Comparison of ENCODE assay signal across 1 cellular context in the genomic region with DNA sequence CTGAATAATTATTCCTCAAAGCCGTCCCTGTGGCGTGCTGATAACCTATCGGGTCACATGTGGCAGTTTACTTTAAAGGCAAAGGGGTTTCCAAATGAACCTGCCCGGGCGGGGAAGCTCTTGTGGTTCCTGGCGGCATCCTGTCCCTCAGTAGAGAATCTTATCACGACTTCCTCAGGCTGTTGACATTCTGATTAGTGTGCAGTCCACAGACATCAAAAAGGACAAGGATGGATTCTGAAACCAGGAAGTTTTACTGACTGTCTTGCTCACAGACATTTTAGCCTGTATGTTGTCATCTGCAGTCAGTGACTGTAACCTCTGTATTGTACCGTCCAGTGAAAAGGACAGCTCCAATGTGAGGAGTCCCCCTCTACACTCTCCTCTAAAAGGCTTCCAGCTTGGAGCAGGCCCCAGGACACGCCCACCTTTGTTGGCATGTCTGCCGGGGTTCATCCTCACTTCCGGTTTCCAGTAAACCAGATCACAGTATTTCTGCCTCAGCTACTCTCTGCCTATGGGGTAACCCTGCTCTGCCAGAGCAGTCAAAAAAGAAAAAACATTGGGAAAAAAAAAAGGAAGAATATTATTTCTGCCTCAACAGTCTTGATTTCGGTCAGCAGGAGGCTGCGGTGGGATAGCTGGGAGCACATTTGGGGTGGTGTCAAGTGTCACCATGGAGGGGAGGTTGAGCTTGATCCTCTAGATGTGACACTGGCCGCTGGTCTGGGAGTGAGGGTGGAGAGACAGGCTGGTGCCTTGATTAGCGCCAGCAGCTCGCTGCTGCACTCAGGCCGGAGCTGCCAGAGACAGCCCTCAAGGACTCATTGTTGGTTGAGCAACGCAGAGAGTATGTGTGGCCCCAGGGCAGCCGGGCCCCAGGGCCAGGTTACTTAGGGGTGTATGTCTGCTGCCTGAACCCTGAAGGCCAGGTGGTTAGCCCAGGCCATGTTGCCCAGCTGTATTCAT.
A peak's percentile ranks its signal among the peaks of the same experiment; 100 is the strongest.
TF ChIP-seq lines count a peak whose summit lies in the region.

No MANE protein-coding gene starts in this region.

TF ChIP-seq in HepG2, 621 proteins besides CTCF, POLR2A, EP300 and RAD21 (continued from another document and continues in another):
- TF ChIP-seq ZSCAN20 (CRISPR knock-in tag; IDR thresholded peaks at IDR 0.05; ENCODE audit: borderline replicate concordance), result no peak
- no peak for TF ChIP-seq ZNF460 (CRISPR knock-in tag; IDR thresholded peaks at IDR 0.05; ENCODE audit: borderline replicate concordance)
- TF ChIP-seq, protein P1, sequence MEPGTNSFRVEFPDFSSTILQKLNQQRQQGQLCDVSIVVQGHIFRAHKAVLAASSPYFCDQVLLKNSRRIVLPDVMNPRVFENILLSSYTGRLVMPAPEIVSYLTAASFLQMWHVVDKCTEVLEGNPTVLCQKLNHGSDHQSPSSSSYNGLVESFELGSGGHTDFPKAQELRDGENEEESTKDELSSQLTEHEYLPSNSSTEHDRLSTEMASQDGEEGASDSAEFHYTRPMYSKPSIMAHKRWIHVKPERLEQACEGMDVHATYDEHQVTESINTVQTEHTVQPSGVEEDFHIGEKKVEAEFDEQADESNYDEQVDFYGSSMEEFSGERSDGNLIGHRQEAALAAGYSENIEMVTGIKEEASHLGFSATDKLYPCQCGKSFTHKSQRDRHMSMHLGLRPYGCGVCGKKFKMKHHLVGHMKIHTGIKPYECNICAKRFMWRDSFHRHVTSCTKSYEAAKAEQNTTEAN (CRISPR knock-in tag; conservative IDR thresholded peaks at IDR 0.05), result 0 out of 2 replicates have a peak, but pooled peaks have one; percentile 23
- TF ChIP-seq, protein P2, sequence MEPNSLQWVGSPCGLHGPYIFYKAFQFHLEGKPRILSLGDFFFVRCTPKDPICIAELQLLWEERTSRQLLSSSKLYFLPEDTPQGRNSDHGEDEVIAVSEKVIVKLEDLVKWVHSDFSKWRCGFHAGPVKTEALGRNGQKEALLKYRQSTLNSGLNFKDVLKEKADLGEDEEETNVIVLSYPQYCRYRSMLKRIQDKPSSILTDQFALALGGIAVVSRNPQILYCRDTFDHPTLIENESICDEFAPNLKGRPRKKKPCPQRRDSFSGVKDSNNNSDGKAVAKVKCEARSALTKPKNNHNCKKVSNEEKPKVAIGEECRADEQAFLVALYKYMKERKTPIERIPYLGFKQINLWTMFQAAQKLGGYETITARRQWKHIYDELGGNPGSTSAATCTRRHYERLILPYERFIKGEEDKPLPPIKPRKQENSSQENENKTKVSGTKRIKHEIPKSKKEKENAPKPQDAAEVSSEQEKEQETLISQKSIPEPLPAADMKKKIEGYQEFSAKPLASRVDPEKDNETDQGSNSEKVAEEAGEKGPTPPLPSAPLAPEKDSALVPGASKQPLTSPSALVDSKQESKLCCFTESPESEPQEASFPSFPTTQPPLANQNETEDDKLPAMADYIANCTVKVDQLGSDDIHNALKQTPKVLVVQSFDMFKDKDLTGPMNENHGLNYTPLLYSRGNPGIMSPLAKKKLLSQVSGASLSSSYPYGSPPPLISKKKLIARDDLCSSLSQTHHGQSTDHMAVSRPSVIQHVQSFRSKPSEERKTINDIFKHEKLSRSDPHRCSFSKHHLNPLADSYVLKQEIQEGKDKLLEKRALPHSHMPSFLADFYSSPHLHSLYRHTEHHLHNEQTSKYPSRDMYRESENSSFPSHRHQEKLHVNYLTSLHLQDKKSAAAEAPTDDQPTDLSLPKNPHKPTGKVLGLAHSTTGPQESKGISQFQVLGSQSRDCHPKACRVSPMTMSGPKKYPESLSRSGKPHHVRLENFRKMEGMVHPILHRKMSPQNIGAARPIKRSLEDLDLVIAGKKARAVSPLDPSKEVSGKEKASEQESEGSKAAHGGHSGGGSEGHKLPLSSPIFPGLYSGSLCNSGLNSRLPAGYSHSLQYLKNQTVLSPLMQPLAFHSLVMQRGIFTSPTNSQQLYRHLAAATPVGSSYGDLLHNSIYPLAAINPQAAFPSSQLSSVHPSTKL (CRISPR knock-in tag; IDR thresholded peaks at IDR 0.05), result peak; percentile 73
- peak; percentile 23; the same call in 1 of the 2 replicates for TF ChIP-seq KLF15 (CRISPR knock-in tag; IDR thresholded peaks at IDR 0.05; ENCODE audit: borderline replicate concordance)
- TF ChIP-seq CCDC6 (CRISPR knock-in tag; IDR thresholded peaks at IDR 0.05), result no peak
- TF ChIP-seq ZSCAN21 (CRISPR knock-in tag; IDR thresholded peaks at IDR 0.05; ENCODE audit: borderline replicate concordance), result peak; percentile 58; the same call in 1 of the 2 replicates
- TF ChIP-seq, protein P3, sequence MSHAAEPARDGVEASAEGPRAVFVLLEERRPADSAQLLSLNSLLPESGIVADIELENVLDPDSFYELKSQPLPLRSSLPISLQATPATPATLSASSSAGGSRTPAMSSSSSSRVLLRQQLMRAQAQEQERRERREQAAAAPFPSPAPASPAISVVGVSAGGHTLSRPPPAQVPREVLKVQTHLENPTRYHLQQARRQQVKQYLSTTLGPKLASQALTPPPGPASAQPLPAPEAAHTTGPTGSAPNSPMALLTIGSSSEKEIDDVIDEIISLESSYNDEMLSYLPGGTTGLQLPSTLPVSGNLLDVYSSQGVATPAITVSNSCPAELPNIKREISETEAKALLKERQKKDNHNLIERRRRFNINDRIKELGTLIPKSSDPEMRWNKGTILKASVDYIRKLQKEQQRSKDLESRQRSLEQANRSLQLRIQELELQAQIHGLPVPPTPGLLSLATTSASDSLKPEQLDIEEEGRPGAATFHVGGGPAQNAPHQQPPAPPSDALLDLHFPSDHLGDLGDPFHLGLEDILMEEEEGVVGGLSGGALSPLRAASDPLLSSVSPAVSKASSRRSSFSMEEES (CRISPR knock-in tag; IDR thresholded peaks at IDR 0.05), result peak; percentile 50; the same call in 1 of the 2 replicates
- no peak for TF ChIP-seq ZNF446 (CRISPR knock-in tag; IDR thresholded peaks at IDR 0.05)
- no peak for TF ChIP-seq ZBTB42 (CRISPR knock-in tag; IDR thresholded peaks at IDR 0.05)
- peak; percentile 98 for TF ChIP-seq MIXL1 (CRISPR knock-in tag; IDR thresholded peaks at IDR 0.05)
- TF ChIP-seq, protein P4, sequence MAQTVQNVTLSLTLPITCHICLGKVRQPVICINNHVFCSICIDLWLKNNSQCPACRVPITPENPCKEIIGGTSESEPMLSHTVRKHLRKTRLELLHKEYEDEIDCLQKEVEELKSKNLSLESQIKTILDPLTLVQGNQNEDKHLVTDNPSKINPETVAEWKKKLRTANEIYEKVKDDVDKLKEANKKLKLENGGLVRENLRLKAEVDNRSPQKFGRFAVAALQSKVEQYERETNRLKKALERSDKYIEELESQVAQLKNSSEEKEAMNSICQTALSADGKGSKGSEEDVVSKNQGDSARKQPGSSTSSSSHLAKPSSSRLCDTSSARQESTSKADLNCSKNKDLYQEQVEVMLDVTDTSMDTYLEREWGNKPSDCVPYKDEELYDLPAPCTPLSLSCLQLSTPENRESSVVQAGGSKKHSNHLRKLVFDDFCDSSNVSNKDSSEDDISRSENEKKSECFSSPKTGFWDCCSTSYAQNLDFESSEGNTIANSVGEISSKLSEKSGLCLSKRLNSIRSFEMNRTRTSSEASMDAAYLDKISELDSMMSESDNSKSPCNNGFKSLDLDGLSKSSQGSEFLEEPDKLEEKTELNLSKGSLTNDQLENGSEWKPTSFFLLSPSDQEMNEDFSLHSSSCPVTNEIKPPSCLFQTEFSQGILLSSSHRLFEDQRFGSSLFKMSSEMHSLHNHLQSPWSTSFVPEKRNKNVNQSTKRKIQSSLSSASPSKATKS (CRISPR knock-in tag; IDR thresholded peaks at IDR 0.05), result no peak
- no peak; the same call in 1 of the 2 replicates for TF ChIP-seq ZNF274 (CRISPR knock-in tag; IDR thresholded peaks at IDR 0.05)
- TF ChIP-seq, protein P5, sequence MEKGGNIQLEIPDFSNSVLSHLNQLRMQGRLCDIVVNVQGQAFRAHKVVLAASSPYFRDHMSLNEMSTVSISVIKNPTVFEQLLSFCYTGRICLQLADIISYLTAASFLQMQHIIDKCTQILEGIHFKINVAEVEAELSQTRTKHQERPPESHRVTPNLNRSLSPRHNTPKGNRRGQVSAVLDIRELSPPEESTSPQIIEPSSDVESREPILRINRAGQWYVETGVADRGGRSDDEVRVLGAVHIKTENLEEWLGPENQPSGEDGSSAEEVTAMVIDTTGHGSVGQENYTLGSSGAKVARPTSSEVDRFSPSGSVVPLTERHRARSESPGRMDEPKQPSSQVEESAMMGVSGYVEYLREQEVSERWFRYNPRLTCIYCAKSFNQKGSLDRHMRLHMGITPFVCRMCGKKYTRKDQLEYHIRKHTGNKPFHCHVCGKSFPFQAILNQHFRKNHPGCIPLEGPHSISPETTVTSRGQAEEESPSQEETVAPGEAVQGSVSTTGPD (CRISPR knock-in tag; IDR thresholded peaks at IDR 0.05), result no peak
- TF ChIP-seq NFYC (CRISPR knock-in tag; IDR thresholded peaks at IDR 0.05), result no peak; the same call in 1 of the 2 replicates
- TF ChIP-seq SMAD1 (CRISPR knock-in tag; IDR thresholded peaks at IDR 0.05; ENCODE audit: borderline replicate concordance, low read depth), result no peak
- TF ChIP-seq MTA1 (CRISPR knock-in tag; IDR thresholded peaks at IDR 0.05; ENCODE audit: borderline replicate concordance), result peak; percentile 33
- TF ChIP-seq, protein P6, sequence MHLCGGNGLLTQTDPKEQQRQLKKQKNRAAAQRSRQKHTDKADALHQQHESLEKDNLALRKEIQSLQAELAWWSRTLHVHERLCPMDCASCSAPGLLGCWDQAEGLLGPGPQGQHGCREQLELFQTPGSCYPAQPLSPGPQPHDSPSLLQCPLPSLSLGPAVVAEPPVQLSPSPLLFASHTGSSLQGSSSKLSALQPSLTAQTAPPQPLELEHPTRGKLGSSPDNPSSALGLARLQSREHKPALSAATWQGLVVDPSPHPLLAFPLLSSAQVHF (CRISPR knock-in tag; IDR thresholded peaks at IDR 0.05), result no peak
- TF ChIP-seq, protein P7, sequence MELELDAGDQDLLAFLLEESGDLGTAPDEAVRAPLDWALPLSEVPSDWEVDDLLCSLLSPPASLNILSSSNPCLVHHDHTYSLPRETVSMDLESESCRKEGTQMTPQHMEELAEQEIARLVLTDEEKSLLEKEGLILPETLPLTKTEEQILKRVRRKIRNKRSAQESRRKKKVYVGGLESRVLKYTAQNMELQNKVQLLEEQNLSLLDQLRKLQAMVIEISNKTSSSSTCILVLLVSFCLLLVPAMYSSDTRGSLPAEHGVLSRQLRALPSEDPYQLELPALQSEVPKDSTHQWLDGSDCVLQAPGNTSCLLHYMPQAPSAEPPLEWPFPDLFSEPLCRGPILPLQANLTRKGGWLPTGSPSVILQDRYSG (CRISPR knock-in tag; IDR thresholded peaks at IDR 0.05), result no peak
- TF ChIP-seq JARID2 (CRISPR knock-in tag; IDR thresholded peaks at IDR 0.05; ENCODE audit: insufficient replicate concordance), result peak; percentile 38
- peak; percentile 82; the same call in 1 of the 2 replicates for TF ChIP-seq ZNF124 (CRISPR knock-in tag; IDR thresholded peaks at IDR 0.05)
- TF ChIP-seq, protein P8, sequence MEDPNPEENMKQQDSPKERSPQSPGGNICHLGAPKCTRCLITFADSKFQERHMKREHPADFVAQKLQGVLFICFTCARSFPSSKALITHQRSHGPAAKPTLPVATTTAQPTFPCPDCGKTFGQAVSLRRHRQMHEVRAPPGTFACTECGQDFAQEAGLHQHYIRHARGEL (CRISPR knock-in tag; IDR thresholded peaks at IDR 0.05), result no peak
- no peak for TF ChIP-seq NBN (conservative IDR thresholded peaks at IDR 0.05)
- TF ChIP-seq, protein P9, sequence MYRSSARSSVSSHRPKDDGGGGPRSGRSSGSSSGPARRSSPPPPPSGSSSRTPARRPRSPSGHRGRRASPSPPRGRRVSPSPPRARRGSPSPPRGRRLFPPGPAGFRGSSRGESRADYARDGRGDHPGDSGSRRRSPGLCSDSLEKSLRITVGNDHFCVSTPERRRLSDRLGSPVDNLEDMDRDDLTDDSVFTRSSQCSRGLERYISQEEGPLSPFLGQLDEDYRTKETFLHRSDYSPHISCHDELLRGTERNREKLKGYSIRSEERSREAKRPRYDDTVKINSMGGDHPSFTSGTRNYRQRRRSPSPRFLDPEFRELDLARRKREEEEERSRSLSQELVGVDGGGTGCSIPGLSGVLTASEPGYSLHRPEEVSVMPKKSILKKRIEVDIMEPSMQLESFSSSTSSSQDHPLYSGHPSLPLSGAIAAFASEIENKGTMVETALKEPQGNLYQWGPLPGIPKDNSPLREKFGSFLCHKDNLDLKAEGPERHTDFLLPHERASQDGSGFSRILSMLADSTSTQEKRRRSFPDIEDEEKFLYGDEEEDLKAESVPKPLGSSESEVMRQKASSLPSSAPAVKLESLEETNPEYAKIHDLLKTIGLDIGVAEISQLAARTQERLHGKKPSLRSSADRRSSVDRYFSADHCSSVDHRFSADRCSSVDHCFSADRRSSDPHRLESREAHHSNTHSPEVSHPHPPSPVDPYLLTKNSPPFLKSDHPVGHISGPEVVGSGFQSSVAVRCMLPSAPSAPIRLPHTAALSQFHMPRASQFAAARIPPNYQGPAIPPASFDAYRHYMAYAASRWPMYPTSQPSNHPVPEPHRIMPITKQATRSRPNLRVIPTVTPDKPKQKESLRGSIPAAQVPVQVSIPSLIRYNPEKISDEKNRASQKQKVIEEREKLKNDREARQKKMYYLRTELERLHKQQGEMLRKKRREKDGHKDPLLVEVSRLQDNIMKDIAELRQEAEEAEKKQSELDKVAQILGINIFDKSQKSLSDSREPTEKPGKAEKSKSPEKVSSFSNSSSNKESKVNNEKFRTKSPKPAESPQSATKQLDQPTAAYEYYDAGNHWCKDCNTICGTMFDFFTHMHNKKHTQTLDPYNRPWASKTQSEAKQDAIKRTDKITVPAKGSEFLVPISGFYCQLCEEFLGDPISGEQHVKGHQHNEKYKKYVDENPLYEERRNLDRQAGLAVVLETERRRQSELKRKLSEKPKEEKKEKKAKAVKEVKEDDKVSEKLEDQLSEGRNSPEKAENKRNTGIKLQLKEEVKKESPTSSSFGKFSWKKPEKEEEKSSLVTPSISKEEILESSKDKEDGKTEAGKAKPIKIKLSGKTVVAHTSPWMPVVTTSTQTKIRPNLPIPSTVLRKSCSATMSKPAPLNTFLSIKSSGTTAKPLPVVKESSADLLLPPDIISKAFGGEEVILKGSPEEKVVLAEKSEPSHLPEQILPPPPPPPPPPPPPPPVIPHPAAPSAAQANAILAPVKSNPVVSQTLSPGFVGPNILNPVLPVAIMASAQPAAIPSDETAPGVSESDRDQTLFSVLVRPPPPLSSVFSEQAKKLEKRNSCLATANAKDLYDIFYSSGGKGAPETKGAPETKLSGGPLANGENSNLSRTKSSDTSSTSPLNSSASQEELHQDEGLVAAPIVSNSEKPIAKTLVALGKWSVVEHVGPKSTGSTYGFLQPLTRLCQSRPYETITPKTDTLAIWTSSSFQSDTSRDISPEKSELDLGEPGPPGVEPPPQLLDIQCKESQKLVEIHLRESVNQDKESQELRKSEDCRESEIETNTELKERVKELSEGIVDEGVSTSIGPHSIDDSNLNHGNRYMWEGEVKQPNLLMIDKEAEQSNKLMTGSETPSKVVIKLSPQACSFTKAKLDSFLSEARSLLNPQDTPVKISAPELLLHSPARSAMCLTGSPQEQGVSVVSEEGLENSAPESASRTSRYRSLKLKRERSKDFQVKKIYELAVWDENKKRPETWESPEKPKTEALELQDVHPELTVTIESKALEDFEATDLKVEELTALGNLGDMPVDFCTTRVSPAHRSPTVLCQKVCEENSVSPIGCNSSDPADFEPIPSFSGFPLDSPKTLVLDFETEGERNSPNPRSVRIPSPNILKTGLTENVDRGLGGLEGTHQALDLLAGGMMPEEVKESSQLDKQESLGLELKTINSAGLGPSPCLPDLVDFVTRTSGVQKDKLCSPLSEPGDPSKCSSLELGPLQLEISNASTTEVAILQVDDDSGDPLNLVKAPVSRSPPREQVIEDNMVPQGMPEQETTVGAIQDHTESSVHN (CRISPR knock-in tag; IDR thresholded peaks at IDR 0.05), result peak; percentile 68; the same call in 1 of the 2 replicates
- TF ChIP-seq STAG1 (CRISPR knock-in tag; IDR thresholded peaks at IDR 0.05), result peak; percentile 13
- TF ChIP-seq ZNF839 (CRISPR knock-in tag; IDR thresholded peaks at IDR 0.05; ENCODE audit: borderline replicate concordance), result no peak
- TF ChIP-seq ZMYM3 (CRISPR knock-in tag; IDR thresholded peaks at IDR 0.05), result peak; percentile 68
- 0 out of 2 replicates have a peak, but pooled peaks have one; percentile 39 for TF ChIP-seq ZNF891 (CRISPR knock-in tag; IDR thresholded peaks at IDR 0.05)
